In genomic region chr11:69912911-69913451, GRCh38 we compare ENCODE assay signal across 11 cellular contexts.
DNase-seq lines count a peak whose midpoint lies in the region; ATAC-seq and TF ChIP-seq lines count a peak whose summit lies in the region.
"Had no signal": no experiment of that assay in that cellular context is flagged by ENCODE, and none has a peak within 500 bp of the region (broad histone marks: within the 10 kb centered on the region; RNA-seq: fewer than 3 reads in every experiment).

No MANE protein-coding gene starts in this region.

- intact Hi-C loops in activated naive CD4-positive, alpha-beta T cell treated with anti-CD3 and anti-CD28 coated beads for 36 hours (cut with micrococcal nuclease): loop anchor here (10.0 kb wide), 1 partner anchor 228 kb away; no protein-coding TSS in a partner anchor

- DNase-seq in activated naive CD4-positive, alpha-beta T cell treated with anti-CD3 and anti-CD28 coated beads, Interleukin-2, amount 50 U/mL, for 16 hours: peak; percentile 8
- no peak for DNase-seq in activated naive CD4-positive, alpha-beta T cell treated with anti-CD3 and anti-CD28 coated beads for 36 hours
- no peak for DNase-seq in RWPE1 (ENCODE audit: low spot score)
- DNase-seq in fibroblast of villous mesenchyme (ENCODE audit: low read depth): no peak
- no peak for DNase-seq in type B pancreatic cell (ENCODE audit: extremely low spot score, unreplicated experiment)
- DNase-seq in pons (ENCODE audit: low spot score): no peak
- DNase-seq: DMS79 treated with DMSO at 0.1 percent for 48 hours, T-helper 1 cell had no signal

- H3K27ac ChIP-seq in RWPE1: no peak overlapping the region

- H3K4me3 ChIP-seq in fibroblast of villous mesenchyme (ENCODE audit: low read depth, low read length): no peak overlapping the region

- H3K36me3 Mint-ChIP-seq in activated naive CD4-positive, alpha-beta T cell treated with anti-CD3 and anti-CD28 coated beads for 36 hours (ENCODE audit: low read depth): no peaks in the 10 kb centered on the region
- H3K36me3 Mint-ChIP-seq in type B pancreatic cell: no peaks in the 10 kb centered on the region

- no peak overlapping the region for H3K4me3 Mint-ChIP-seq in activated naive CD4-positive, alpha-beta T cell treated with anti-CD3 and anti-CD28 coated beads for 36 hours
- no peak overlapping the region for H3K4me3 Mint-ChIP-seq in type B pancreatic cell
- H3K4me3 Mint-ChIP-seq: nephron had no signal

- CTCF ChIA-PET in activated naive CD4-positive, alpha-beta T cell treated with anti-CD3 and anti-CD28 coated beads for 36 hours (lab: Charles Lee): interaction anchor here (0.6 to 0.7 kb wide), 3 partner anchors 11 to 225 kb away, joined by 3 to 9 read pairs (median 3); no protein-coding TSS in a partner anchor
- CTCF ChIA-PET in RWPE1 (lab: Yijun Ruan, JAX): interaction anchor here (0.6 to 1.6 kb wide), 7 partner anchors 9 to 394 kb away, joined by 3 to 11 read pairs (median 3); no protein-coding TSS in a partner anchor

- TF ChIP-seq CTCF in RWPE1 (conservative IDR thresholded peaks at IDR 0.05; ENCODE audit: low read depth) (peak; percentile 34), fibroblast of villous mesenchyme (IDR thresholded peaks at IDR 0.05; ENCODE audit: insufficient read depth, low read depth, low read length) (peak; percentile 18), type B pancreatic cell (conservative IDR thresholded peaks at IDR 0.05) (peak; percentile 46)

- no peak overlapping the region for H3K27ac Mint-ChIP-seq in activated naive CD4-positive, alpha-beta T cell treated with anti-CD3 and anti-CD28 coated beads for 36 hours
- H3K27ac Mint-ChIP-seq in type B pancreatic cell: no peak overlapping the region
- H3K27ac Mint-ChIP-seq: nephron had no signal

- peaks cover 29% of the 10 kb centered on the region for H3K27me3 Mint-ChIP-seq in activated naive CD4-positive, alpha-beta T cell treated with anti-CD3 and anti-CD28 coated beads for 36 hours (ENCODE audit: low read depth)
- H3K27me3 Mint-ChIP-seq in type B pancreatic cell: peaks cover 22% of the 10 kb centered on the region

- H3K9me3 Mint-ChIP-seq in activated naive CD4-positive, alpha-beta T cell treated with anti-CD3 and anti-CD28 coated beads for 36 hours: no peaks in the 10 kb centered on the region
- H3K9me3 Mint-ChIP-seq in type B pancreatic cell: no peaks in the 10 kb centered on the region
- H3K9me3 Mint-ChIP-seq: nephron had no signal

- H3K4me1 Mint-ChIP-seq in activated naive CD4-positive, alpha-beta T cell treated with anti-CD3 and anti-CD28 coated beads for 36 hours (ENCODE audit: low read depth): no peaks in the 10 kb centered on the region
- peaks cover 6% of the 10 kb centered on the region for H3K4me1 Mint-ChIP-seq in type B pancreatic cell (ENCODE audit: unreplicated experiment)

- POLR2A ChIA-PET in RWPE1 (lab: Yijun Ruan, JAX; ENCODE audit: low non-redundant PET): no interaction called here

- no peak for ATAC-seq in GM19023 (IDR thresholded peaks at IDR 0.05; ENCODE audit: unreplicated experiment)
- ATAC-seq in GM21447 (IDR thresholded peaks at IDR 0.05; ENCODE audit: unreplicated experiment): no peak
